ENCODE assay signal across 27 cellular contexts in the genomic region with DNA sequence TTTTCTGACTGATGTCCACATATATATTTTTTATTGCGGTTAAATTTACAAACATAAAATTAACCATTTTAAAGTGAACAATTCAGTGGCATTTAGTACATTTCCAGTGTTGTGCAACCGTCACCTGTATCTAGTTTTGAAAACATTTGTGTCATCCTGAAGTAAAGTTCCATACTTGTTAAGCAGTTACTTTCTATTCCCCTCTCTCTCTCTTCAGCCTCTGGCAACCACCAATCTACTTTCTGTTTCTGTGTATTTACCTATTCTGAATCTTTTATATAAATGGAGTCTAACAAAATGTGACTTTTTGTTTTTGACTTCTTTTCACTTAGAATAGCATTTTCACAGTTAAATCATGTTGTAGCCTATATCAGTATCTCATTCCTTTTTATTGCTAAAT.
DNase-seq lines count a peak whose midpoint lies in the region; ATAC-seq, FAIRE-seq and TF ChIP-seq lines count a peak whose summit lies in the region.
"Had no signal": no experiment of that assay in that cellular context is flagged by ENCODE, and none has a peak within 500 bp of the region (broad histone marks: within the 10 kb centered on the region; RNA-seq: fewer than 3 reads in every experiment).

No MANE protein-coding gene starts in this region.

- no peaks in the 10 kb centered on the region for H3K27me3 Mint-ChIP-seq in WTC11 (ENCODE audit: low read depth)
- H3K27me3 Mint-ChIP-seq: stimulated activated naive CD8-positive, alpha-beta T cell treated with anti-CD3 and anti-CD28 coated beads, Interleukin-15, Interleukin-2, amounts not matched to agents 100 ng/mL and 50 ng/mL, for 24 hours; T-helper 17 cell had no signal

- TF ChIP-seq CTCF in OCI-LY3 (IDR thresholded peaks at IDR 0.05; ENCODE audit: low read depth, low read length) = no peak
- TF ChIP-seq CTCF in WTC11 (IDR thresholded peaks at IDR 0.05) = no peak
- no peak for TF ChIP-seq CTCF in kidney (IDR thresholded peaks at IDR 0.05; ENCODE audit: borderline replicate concordance, extremely low read depth, insufficient read depth)

- no peaks in the 10 kb centered on the region for H3K4me1 Mint-ChIP-seq in WTC11
- H3K4me1 Mint-ChIP-seq: GM23338, T-helper 17 cell had no signal

- ATAC-seq in GM18907 (IDR thresholded peaks at IDR 0.05; ENCODE audit: unreplicated experiment) (peak; percentile 69), GM21526 (IDR thresholded peaks at IDR 0.05; ENCODE audit: low FRiP score, unreplicated experiment) (peak; percentile 61), HG02981 (IDR thresholded peaks at IDR 0.05; ENCODE audit: unreplicated experiment) (peak; percentile 53), WTC11 (no peak), GM19397 (IDR thresholded peaks at IDR 0.05; ENCODE audit: unreplicated experiment) (no peak)
- ATAC-seq: esophagus mucosa, gastroesophageal sphincter, GM23338, Panc1, T-helper 17 cell had no signal

- no peaks in the 10 kb centered on the region for H3K27me3 ChIP-seq in OCI-LY3 (ENCODE audit: low read depth, low read length)
- H3K27me3 ChIP-seq: gastroesophageal sphincter, neutrophil, SJSA1, tibial nerve had no signal

- H3K27ac Mint-ChIP-seq in WTC11 = no peak overlapping the region
- H3K27ac Mint-ChIP-seq: GM23338; stimulated activated naive CD8-positive, alpha-beta T cell treated with anti-CD3 and anti-CD28 coated beads, Interleukin-15, Interleukin-2, amounts not matched to agents 100 ng/mL and 50 ng/mL, for 24 hours; T-helper 17 cell had no signal

- intact Hi-C loops in kidney (cut with DNase I) = no loop called here

- in situ Hi-C loops in ACHN (cut with HindIII; ENCODE audit: low pct_ligation_motif_present, low pct_unique_long_range_greater_than_20kb, low sequenced_read_pairs) = no loop called here

- H3K36me3 Mint-ChIP-seq in WTC11 = no peaks in the 10 kb centered on the region

- no peaks in the 10 kb centered on the region for H4K20me1 ChIP-seq in OCI-LY3 (ENCODE audit: insufficient read depth, low read length)

- H3K9ac ChIP-seq in OCI-LY3 (ENCODE audit: low read length) (no peak overlapping the region), kidney (ENCODE audit: low read length in 2 of 2) (no peak overlapping the region)
- H3K9ac ChIP-seq: KMS-11 had no signal

- no peak overlapping the region for H3K4me3 ChIP-seq in OCI-LY3 (ENCODE audit: low read length)
- H3K4me3 ChIP-seq in kidney (ENCODE audit: low read length in 2 of 2) = no peak overlapping the region
- H3K4me3 ChIP-seq: gastroesophageal sphincter, GM23338, lung, SJSA1, skin epidermis, tibial nerve had no signal

- H3K4me1 ChIP-seq in OCI-LY3 (ENCODE audit: low read length) = peaks cover 29% of the 10 kb centered on the region
- no peaks in the 10 kb centered on the region for H3K4me1 ChIP-seq in kidney (ENCODE audit: control insufficient read depth in 1 of 2, insufficient read depth in 1 of 2, low read depth in 1 of 2, low read length in 2 of 2)
- H3K4me1 ChIP-seq: gastroesophageal sphincter, SJSA1, tibial nerve had no signal

- H3K27ac ChIP-seq in OCI-LY3 (ENCODE audit: low read length) = no peak overlapping the region
- H3K27ac ChIP-seq in kidney (ENCODE audit: low read depth in 2 of 2, low read length in 2 of 2) = no peak overlapping the region
- H3K27ac ChIP-seq: gastroesophageal sphincter, KMS-11, neutrophil, SJSA1, skin epidermis, tibial nerve had no signal

- DNase-seq in WTC11 (ENCODE audit: low spot score) = no peak
- DNase-seq in ACHN = no peak
- no peak for DNase-seq in kidney
- DNase-seq: activated CD4-positive, alpha-beta T cell treated with anti-CD3 and anti-CD28 coated beads, Interleukin-2, amount 50 U/mL, for 1 hour; activated effector memory CD4-positive, alpha-beta T cell treated with Interleukin-2 at 50 U/mL for 16 hours; DMS79 treated with DMSO at 0.1 percent for 48 hours; effector memory CD4-positive, alpha-beta T cell; NCI-H1930; stimulated activated CD4-positive, alpha-beta T cell treated with anti-CD3 and anti-CD28 coated beads, Interleukin-4, amount 100 ng/mL, for 1 hour; T-helper 17 cell had no signal

- H3K9me3 ChIP-seq in OCI-LY3 (ENCODE audit: insufficient read depth, low read length) (no peaks in the 10 kb centered on the region), kidney (ENCODE audit: control insufficient read depth in 1 of 2, low read length in 2 of 2) (no peaks in the 10 kb centered on the region)
- H3K9me3 ChIP-seq: gastroesophageal sphincter, neutrophil, SJSA1, tibial nerve had no signal

- POLR2A ChIA-PET in WTC11 (lab: Charles Lee) = no interaction called here

- H3K36me3 ChIP-seq in OCI-LY3 (replicated peaks; ENCODE audit: low read depth, low read length) = no peaks in the 10 kb centered on the region
- no peaks in the 10 kb centered on the region for H3K36me3 ChIP-seq in kidney (ENCODE audit: control insufficient read depth in 1 of 2, insufficient read depth in 2 of 2, low read length in 2 of 2)
- H3K36me3 ChIP-seq: gastroesophageal sphincter, neutrophil, SJSA1, tibial nerve had no signal

- peak overlapping the region; percentile 24 for H3K4me2 ChIP-seq in OCI-LY3 (ENCODE audit: low read length)
- H3K4me2 ChIP-seq: GM23338, KMS-11 had no signal

- peaks cover 4% of the 10 kb centered on the region for H3K9me3 Mint-ChIP-seq in WTC11
- H3K9me3 Mint-ChIP-seq: GM23338; stimulated activated naive CD8-positive, alpha-beta T cell treated with anti-CD3 and anti-CD28 coated beads, Interleukin-15, Interleukin-2, amounts not matched to agents 100 ng/mL and 50 ng/mL, for 24 hours had no signal

- CTCF ChIA-PET in WTC11 (lab: Charles Lee) = no interaction called here

- FAIRE-seq in kidney (lab: Jason Lieb, UNC) = no peak
- FAIRE-seq: keratinocyte had no signal

- no peak overlapping the region for H3K4me3 Mint-ChIP-seq in WTC11
- H3K4me3 Mint-ChIP-seq: GM23338; stimulated activated naive CD8-positive, alpha-beta T cell treated with anti-CD3 and anti-CD28 coated beads, Interleukin-15, Interleukin-2, amounts not matched to agents 100 ng/mL and 50 ng/mL, for 24 hours; T-helper 17 cell had no signal

- H3K79me2 ChIP-seq in OCI-LY3 (ENCODE audit: low read length) = no peaks in the 10 kb centered on the region

- H2AFZ ChIP-seq in OCI-LY3 (ENCODE audit: low read depth, low read length) = no peak overlapping the region
- H2AFZ ChIP-seq: GM23338 had no signal

TF ChIP-seq in WTC11, 78 proteins besides CTCF, POLR2A, EP300 and RAD21:
- TF ChIP-seq ZNF138 (CRISPR knock-in tag; conservative IDR thresholded peaks at IDR 0.05) (no peak), EMX1 (CRISPR knock-in tag; IDR thresholded peaks at IDR 0.05) (no peak), NFYB (CRISPR knock-in tag; conservative IDR thresholded peaks at IDR 0.05; ENCODE audit: low read depth) (no peak), MXD4 (CRISPR knock-in tag; IDR thresholded peaks at IDR 0.05; ENCODE audit: borderline replicate concordance) (no peak), TCF7 (CRISPR knock-in tag; IDR thresholded peaks at IDR 0.05; ENCODE audit: low read depth) (no peak), RORB (CRISPR knock-in tag; IDR thresholded peaks at IDR 0.05) (no peak)
- TF ChIP-seq, protein P1, sequence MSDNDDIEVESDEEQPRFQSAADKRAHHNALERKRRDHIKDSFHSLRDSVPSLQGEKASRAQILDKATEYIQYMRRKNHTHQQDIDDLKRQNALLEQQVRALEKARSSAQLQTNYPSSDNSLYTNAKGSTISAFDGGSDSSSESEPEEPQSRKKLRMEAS (CRISPR knock-in tag; IDR thresholded peaks at IDR 0.05) = no peak
- TF ChIP-seq, protein P2, sequence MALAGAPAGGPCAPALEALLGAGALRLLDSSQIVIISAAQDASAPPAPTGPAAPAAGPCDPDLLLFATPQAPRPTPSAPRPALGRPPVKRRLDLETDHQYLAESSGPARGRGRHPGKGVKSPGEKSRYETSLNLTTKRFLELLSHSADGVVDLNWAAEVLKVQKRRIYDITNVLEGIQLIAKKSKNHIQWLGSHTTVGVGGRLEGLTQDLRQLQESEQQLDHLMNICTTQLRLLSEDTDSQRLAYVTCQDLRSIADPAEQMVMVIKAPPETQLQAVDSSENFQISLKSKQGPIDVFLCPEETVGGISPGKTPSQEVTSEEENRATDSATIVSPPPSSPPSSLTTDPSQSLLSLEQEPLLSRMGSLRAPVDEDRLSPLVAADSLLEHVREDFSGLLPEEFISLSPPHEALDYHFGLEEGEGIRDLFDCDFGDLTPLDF (CRISPR knock-in tag; IDR thresholded peaks at IDR 0.05) = no peak
- TF ChIP-seq, protein P3, sequence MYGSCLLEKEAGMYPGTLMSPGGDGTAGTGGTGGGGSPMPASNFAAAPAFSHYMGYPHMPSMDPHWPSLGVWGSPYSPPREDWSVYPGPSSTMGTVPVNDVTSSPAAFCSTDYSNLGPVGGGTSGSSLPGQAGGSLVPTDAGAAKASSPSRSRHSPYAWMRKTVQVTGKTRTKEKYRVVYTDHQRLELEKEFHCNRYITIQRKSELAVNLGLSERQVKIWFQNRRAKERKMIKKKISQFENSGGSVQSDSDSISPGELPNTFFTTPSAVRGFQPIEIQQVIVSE (CRISPR knock-in tag; IDR thresholded peaks at IDR 0.05; ENCODE audit: borderline replicate concordance) = no peak
TF ChIP-seq in WTC11: peak in this region for 0.

Comparison
In these comparisons a context has a peak if more than half of its experiments do, and no peak if none do; other contexts are left out.
1. ATAC-seq: peak in GM18907 (single experiment), GM21526 (single experiment) and HG02981 (single experiment); none in WTC11 (single experiment) and GM19397 (single experiment).